13 cellular contexts compared by ENCODE assay signal in the genomic region with DNA sequence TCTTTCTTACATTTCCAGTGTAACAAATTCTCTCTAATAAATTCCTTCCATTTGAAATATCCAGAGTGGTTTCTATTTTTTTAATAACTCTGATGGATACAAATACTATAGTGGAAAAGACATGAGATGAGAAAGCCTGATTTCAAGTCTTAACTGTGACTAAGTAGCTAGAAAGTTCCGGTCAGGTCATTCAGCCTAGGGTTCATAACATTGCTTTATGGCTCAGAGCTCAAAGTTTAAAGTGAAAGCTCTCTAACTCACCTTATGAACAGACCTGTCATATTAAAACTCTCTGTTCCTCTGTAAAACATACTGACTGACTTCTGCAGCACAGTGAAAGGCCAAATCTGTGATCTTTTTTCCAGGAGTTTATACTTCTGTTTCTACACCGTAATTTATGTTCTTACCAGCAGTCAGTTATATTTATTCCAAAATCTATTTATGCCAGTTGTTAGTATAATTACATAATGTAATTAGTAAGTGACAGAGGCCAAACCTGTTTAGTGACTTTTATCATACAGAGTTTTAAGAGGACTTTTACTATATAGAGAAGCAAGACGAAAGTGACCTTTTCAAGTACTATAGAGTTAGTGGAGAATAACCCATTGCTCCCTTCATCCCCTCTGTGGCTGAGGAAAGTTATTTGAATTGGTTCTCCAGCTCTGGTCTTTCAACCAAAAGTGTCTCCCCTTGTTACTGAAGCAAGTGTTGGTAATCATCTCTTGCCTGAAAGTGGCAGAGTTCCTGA.
DNase-seq lines count a peak whose midpoint lies in the region; ATAC-seq and TF ChIP-seq lines count a peak whose summit lies in the region.
"Had no signal": no experiment of that assay in that cellular context is flagged by ENCODE, and none has a peak within 500 bp of the region (broad histone marks: within the 10 kb centered on the region; RNA-seq: fewer than 3 reads in every experiment).

No MANE protein-coding gene starts in this region.

- H3K27me3 Mint-ChIP-seq in activated naive CD8-positive, alpha-beta T cell treated with anti-CD3 and anti-CD28 coated beads, Interleukin-2, amount 50 U/mL, for 24 hours, result no peaks in the 10 kb centered on the region

- no peak overlapping the region for H3K4ac ChIP-seq in neuronal stem cell (ENCODE audit: low read length)

- H3K4me3 Mint-ChIP-seq in activated naive CD8-positive, alpha-beta T cell treated with anti-CD3 and anti-CD28 coated beads, Interleukin-2, amount 50 U/mL, for 24 hours, result no peak overlapping the region

- DNase-seq in neuronal stem cell (ENCODE audit: low spot score), result no peak
- DNase-seq in H4 (ENCODE audit: low spot score), result no peak
- no peak for DNase-seq in lower leg skin (ENCODE audit: low spot score in 2 of 2)
- no peak for DNase-seq in activated naive CD8-positive, alpha-beta T cell treated with anti-CD3 and anti-CD28 coated beads, Interleukin-2, amount 50 U/mL, for 24 hours
- no peak for DNase-seq in pons (ENCODE audit: low spot score)
- DNase-seq: COR-L47, left lung, NCI-H2171 had no signal

- H3K23ac ChIP-seq in neuronal stem cell (ENCODE audit: low read depth, low read length, poor library complexity), result no peak overlapping the region

- no peaks in the 10 kb centered on the region for H3K27me3 ChIP-seq in neuronal stem cell (ENCODE audit: control insufficient read depth in 3 of 3, insufficient read depth in 3 of 3, low read depth in 1 of 3, low read length in 3 of 3)
- H3K27me3 ChIP-seq: left lung had no signal

- no peak for TF ChIP-seq POLR2A in lower leg skin (IDR thresholded peaks at IDR 0.05)

- peak overlapping the region; percentile 55 for H2AFZ ChIP-seq in neuronal stem cell (ENCODE audit: low read length)

- no peak for TF ChIP-seq CTCF in lower leg skin (IDR thresholded peaks at IDR 0.05)

- no peak overlapping the region for H3K27ac Mint-ChIP-seq in activated naive CD8-positive, alpha-beta T cell treated with anti-CD3 and anti-CD28 coated beads, Interleukin-2, amount 50 U/mL, for 24 hours

- no peaks in the 10 kb centered on the region for H3K9me3 Mint-ChIP-seq in activated naive CD8-positive, alpha-beta T cell treated with anti-CD3 and anti-CD28 coated beads, Interleukin-2, amount 50 U/mL, for 24 hours

- no peak overlapping the region for H3K18ac ChIP-seq in neuronal stem cell (ENCODE audit: low read length)

- H2BK5ac ChIP-seq in neuronal stem cell (ENCODE audit: low read length), result no peak overlapping the region

- ATAC-seq in GM19324 (IDR thresholded peaks at IDR 0.05; ENCODE audit: low FRiP score, unreplicated experiment) (peak; percentile 51), HG02588 (IDR thresholded peaks at IDR 0.05; ENCODE audit: unreplicated experiment) (peak; percentile 82), HG03354 (IDR thresholded peaks at IDR 0.05; ENCODE audit: poor library complexity, severe bottlenecking, unreplicated experiment) (peak; percentile 56)
- no peak for ATAC-seq in activated naive CD8-positive, alpha-beta T cell treated with anti-CD3 and anti-CD28 coated beads, Interleukin-2, amount 50 U/mL, for 24 hours
- ATAC-seq: activated CD4-positive, CD25-positive, alpha-beta regulatory T cell treated with anti-CD3 and anti-CD28 coated beads, Interleukin-2, amount 50 U/mL, for 24 hours; left lung had no signal

- H3K27ac ChIP-seq in neuronal stem cell (replicated peaks; ENCODE audit: low read length), result no peak overlapping the region
- H3K27ac ChIP-seq: left lung had no signal

- no peaks in the 10 kb centered on the region for H3K9me3 ChIP-seq in neuronal stem cell (replicated peaks in 1 of 2; ENCODE audit: control insufficient read depth in 2 of 2, insufficient read depth in 1 of 2, low read depth in 1 of 2, low read length in 2 of 2)
- H3K9me3 ChIP-seq: left lung had no signal

- H3K36me3 ChIP-seq in neuronal stem cell (replicated peaks in 1 of 2; ENCODE audit: control insufficient read depth in 2 of 2, insufficient read depth in 2 of 2, low read length in 2 of 2), result no peaks in the 10 kb centered on the region
- H3K36me3 ChIP-seq: left lung had no signal

- no peak overlapping the region for H2BK15ac ChIP-seq in neuronal stem cell (ENCODE audit: low read length)

- H2AK5ac ChIP-seq in neuronal stem cell (ENCODE audit: low read depth, low read length), result no peak overlapping the region

- H2BK12ac ChIP-seq in neuronal stem cell (ENCODE audit: low read length), result no peak overlapping the region

- no peak overlapping the region for H3K14ac ChIP-seq in neuronal stem cell (ENCODE audit: low read length)

- H2BK120ac ChIP-seq in neuronal stem cell (ENCODE audit: low read depth, low read length), result no peak overlapping the region

- H3K4me2 ChIP-seq in neuronal stem cell (ENCODE audit: insufficient read depth, low read length, poor library complexity, severe bottlenecking), result no peak overlapping the region

- no peaks in the 10 kb centered on the region for H3K36me3 Mint-ChIP-seq in activated naive CD8-positive, alpha-beta T cell treated with anti-CD3 and anti-CD28 coated beads, Interleukin-2, amount 50 U/mL, for 24 hours (ENCODE audit: low read depth)

- no peak overlapping the region for H4K91ac ChIP-seq in neuronal stem cell (ENCODE audit: low read depth, low read length, poor library complexity)

- H3K9ac ChIP-seq in neuronal stem cell (ENCODE audit: low read depth, low read length, poor library complexity), result no peak overlapping the region

- no peaks in the 10 kb centered on the region for H3K79me1 ChIP-seq in neuronal stem cell (ENCODE audit: low read depth, low read length)

- H4K8ac ChIP-seq in neuronal stem cell (ENCODE audit: low read depth, low read length), result no peak overlapping the region

- no peak overlapping the region for H3K4me3 ChIP-seq in neuronal stem cell (ENCODE audit: low read length in 2 of 2)
- H3K4me3 ChIP-seq in lower leg skin (ENCODE audit: low read depth, poor library complexity, severe bottlenecking), result no peak overlapping the region
- H3K4me3 ChIP-seq: coronary artery, left lung had no signal

- WGBS in neuronal stem cell (ENCODE audit: extremely low coverage in 2 of 2, insufficient read length in 2 of 2, insufficient replicate concordance in 1 of 2), 2 donors, result no CpG with 5 or more reads among the region's 3 CpGs
- 52 to 57% methylated on average over 3 of the region's 3 CpGs for WGBS in lower leg skin, 2 donors

- peaks cover 5 to 8% of the 10 kb centered on the region in 2 donors for H3K4me1 ChIP-seq in neuronal stem cell (ENCODE audit: control insufficient read depth in 2 of 2, insufficient read depth in 1 of 2, low read depth in 1 of 2, low read length in 2 of 2)

- intact Hi-C loops in lower leg skin (cut with DNase I; ENCODE audit: low total_unique reads), result no loop called here

- no peaks in the 10 kb centered on the region for H3K4me1 Mint-ChIP-seq in activated naive CD8-positive, alpha-beta T cell treated with anti-CD3 and anti-CD28 coated beads, Interleukin-2, amount 50 U/mL, for 24 hours
